18 cellular contexts compared by ENCODE assay signal in genomic region chr5:36367524-36367923, GRCh38.
A peak's percentile ranks its signal among the peaks of the same experiment; 100 is the strongest.
DNase-seq lines count a peak whose midpoint lies in the region; TF ChIP-seq lines count a peak whose summit lies in the region.
"Had no signal": no experiment of that assay in that cellular context is flagged by ENCODE, and none has a peak within 500 bp of the region (broad histone marks: within the 10 kb centered on the region; RNA-seq: fewer than 3 reads in every experiment).

No MANE protein-coding gene starts in this region.

- no peak overlapping the region for H3K27ac Mint-ChIP-seq in neural progenitor cell
- H3K27ac Mint-ChIP-seq: activated CD4-positive, alpha-beta memory T cell treated with anti-CD3 and anti-CD28 coated beads, Interleukin-2, amount 10 ng/mL, durations not matched to agents 7 days and 5 days; activated T-helper 1 cell treated with anti-CD3 and anti-CD28 coated beads, Interleukin-12 subunit alpha, Interleukin-12 subunit beta, Interleukin-2, Interleukin-4 antibody, amounts not matched to agents 30 ng/mL and 10 ng/mL and 1 ng/mL, durations not matched to agents 14 hours and 24 hours and 36 hours; CD4-positive, alpha-beta T cell; stimulated activated memory B cell treated with anti-CD40 and anti-IgM and Interleukin-4, amounts not matched to agents 10 μg/mL and 1 μg/mL and 100 μg/mL, for 72 hours had no signal

- peak; percentile 60 for DNase-seq in fibroblast of villous mesenchyme (ENCODE audit: low read depth)
- no peak for DNase-seq in smooth muscle cell (lab: John Stamatoyannopoulos, UW; ENCODE audit: unreplicated experiment)
- DNase-seq in HK-2 (ENCODE audit: unreplicated experiment), result no peak
- DNase-seq in neural progenitor cell (ENCODE audit: low spot score), result no peak
- no peak for DNase-seq in NCI-H187 (lab: John Stamatoyannopoulos, UW)
- no peak for DNase-seq in Karpas-422
- DNase-seq: activated CD4-positive, alpha-beta memory T cell treated with anti-CD3 and anti-CD28 coated beads, Interleukin-2, amount 10 ng/mL, durations not matched to agents 7 days and 5 days; amniotic stem cell; CD4-positive, alpha-beta T cell; KG1; lower lobe of right lung; NCI-H510A; SK-N-SH had no signal

- no peak overlapping the region for H3K9ac ChIP-seq in BLaER1 treated with 17β-estradiol and CSF1 and Interleukin-3, amounts not matched to agents 10 nM and 100 nM
- no peak overlapping the region for H3K9ac ChIP-seq in smooth muscle cell (ENCODE audit: low read depth)
- H3K9ac ChIP-seq in neural progenitor cell, result no peak overlapping the region
- H3K9ac ChIP-seq in Karpas-422 (ENCODE audit: low read length), result no peak overlapping the region
- H3K9ac ChIP-seq: SK-N-SH had no signal

- H3K27me3 ChIP-seq in BLaER1 treated with 17β-estradiol and CSF1 and Interleukin-3, amounts not matched to agents 10 nM and 100 nM, result no peaks in the 10 kb centered on the region
- H3K27me3 ChIP-seq in smooth muscle cell (ENCODE audit: low read depth) (no peaks in the 10 kb centered on the region), neural progenitor cell (no peaks in the 10 kb centered on the region), Karpas-422 (ENCODE audit: low read length) (no peaks in the 10 kb centered on the region)

- H3K9me2 ChIP-seq in Karpas-422 (replicated peaks; ENCODE audit: insufficient read depth, low read length), result no peaks in the 10 kb centered on the region
- H3K9me2 ChIP-seq: SK-N-SH had no signal

- no peaks in the 10 kb centered on the region for H3K36me3 Mint-ChIP-seq in neural progenitor cell
- H3K36me3 Mint-ChIP-seq: stimulated activated memory B cell treated with anti-CD40 and anti-IgM and Interleukin-4, amounts not matched to agents 10 μg/mL and 1 μg/mL and 100 μg/mL, for 72 hours had no signal

- H3K4me1 ChIP-seq in BLaER1 treated with 17β-estradiol and CSF1 and Interleukin-3, amounts not matched to agents 10 nM and 100 nM, result peaks cover 16 to 32% (median 22%) of the 10 kb centered on the region in 10 experiments
- H3K4me1 ChIP-seq in smooth muscle cell (ENCODE audit: low read depth), result no peaks in the 10 kb centered on the region
- H3K4me1 ChIP-seq in neural progenitor cell, result no peaks in the 10 kb centered on the region
- no peaks in the 10 kb centered on the region for H3K4me1 ChIP-seq in Karpas-422 (ENCODE audit: low read length)
- H3K4me1 ChIP-seq: lower lobe of right lung had no signal

- no peaks in the 10 kb centered on the region for H3K36me3 ChIP-seq in BLaER1 treated with 17β-estradiol and CSF1 and Interleukin-3, amounts not matched to agents 10 nM and 100 nM
- H3K36me3 ChIP-seq in smooth muscle cell (ENCODE audit: low read depth) (no peaks in the 10 kb centered on the region), neural progenitor cell (no peaks in the 10 kb centered on the region), Karpas-422 (ENCODE audit: insufficient read depth, low read length) (no peaks in the 10 kb centered on the region)
- H3K36me3 ChIP-seq: lower lobe of right lung had no signal

- peaks cover 5% of the 10 kb centered on the region for H3K27me3 Mint-ChIP-seq in neural progenitor cell (ENCODE audit: insufficient read depth, low read depth)
- H3K27me3 Mint-ChIP-seq: CD4-positive, alpha-beta T cell had no signal

- WGBS in smooth muscle cell (ENCODE audit: low lambda C conversion rate), result 42% methylated on average over 2 of the region's 2 CpGs

- H3K9me3 ChIP-seq in BLaER1 treated with 17β-estradiol and CSF1 and Interleukin-3, amounts not matched to agents 10 nM and 100 nM (replicated peaks in 1 of 11), result peaks cover 4 to 14% (median 6%) of the 10 kb centered on the region in 11 experiments; a peak in 13 of 22 replicates
- H3K9me3 ChIP-seq in smooth muscle cell (replicated peaks; ENCODE audit: low read depth), result no peaks in the 10 kb centered on the region
- H3K9me3 ChIP-seq in neural progenitor cell (ENCODE audit: low read depth), result no peaks in the 10 kb centered on the region
- H3K9me3 ChIP-seq in Karpas-422 (ENCODE audit: low read length), result no peaks in the 10 kb centered on the region
- H3K9me3 ChIP-seq: lower lobe of right lung, SK-N-SH had no signal

- H3K9me3 Mint-ChIP-seq in neural progenitor cell, result no peaks in the 10 kb centered on the region
- H3K9me3 Mint-ChIP-seq: activated CD4-positive, alpha-beta memory T cell treated with anti-CD3 and anti-CD28 coated beads, Interleukin-2, amount 10 ng/mL, durations not matched to agents 7 days and 5 days; CD4-positive, alpha-beta T cell; neural crest cell had no signal

- peak overlapping the region; percentile 34 for H2AFZ ChIP-seq in smooth muscle cell (ENCODE audit: low read depth)
- no peak overlapping the region for H2AFZ ChIP-seq in neural progenitor cell (replicated peaks)
- H2AFZ ChIP-seq in Karpas-422 (ENCODE audit: low read length), result no peak overlapping the region

- no peak overlapping the region for H3K27ac ChIP-seq in BLaER1 treated with 17β-estradiol and CSF1 and Interleukin-3, amounts not matched to agents 10 nM and 100 nM
- peak overlapping the region; percentile 83 for H3K27ac ChIP-seq in VCaP
- no peak overlapping the region for H3K27ac ChIP-seq in smooth muscle cell (ENCODE audit: low read depth)
- H3K27ac ChIP-seq in neural progenitor cell, result no peak overlapping the region
- no peak overlapping the region for H3K27ac ChIP-seq in Karpas-422 (ENCODE audit: low read length)
- H3K27ac ChIP-seq: lower lobe of right lung had no signal

- no peak overlapping the region for H3K4me3 Mint-ChIP-seq in neural progenitor cell
- H3K4me3 Mint-ChIP-seq: activated CD4-positive, alpha-beta memory T cell treated with anti-CD3 and anti-CD28 coated beads, Interleukin-2, amount 10 ng/mL, durations not matched to agents 7 days and 5 days; activated T-helper 1 cell treated with anti-CD3 and anti-CD28 coated beads, Interleukin-12 subunit alpha, Interleukin-12 subunit beta, Interleukin-2, Interleukin-4 antibody, amounts not matched to agents 30 ng/mL and 10 ng/mL and 1 ng/mL, durations not matched to agents 14 hours and 24 hours and 36 hours; CD4-positive, alpha-beta T cell; neural crest cell; stimulated activated memory B cell treated with anti-CD40 and anti-IgM and Interleukin-4, amounts not matched to agents 10 μg/mL and 1 μg/mL and 100 μg/mL, for 72 hours had no signal

- H3K4me3 ChIP-seq in BLaER1 treated with 17β-estradiol and CSF1 and Interleukin-3, amounts not matched to agents 10 nM and 100 nM, result no peak overlapping the region
- H3K4me3 ChIP-seq in fibroblast of villous mesenchyme (ENCODE audit: low read depth, low read length), result no peak overlapping the region
- H3K4me3 ChIP-seq in smooth muscle cell, result no peak overlapping the region
- no peak overlapping the region for H3K4me3 ChIP-seq in neural progenitor cell
- no peak overlapping the region for H3K4me3 ChIP-seq in Karpas-422 (ENCODE audit: low read length)
- H3K4me3 ChIP-seq: lower lobe of right lung had no signal

- no peak for TF ChIP-seq CTCF in VCaP (conservative IDR thresholded peaks at IDR 0.05)
- no peak for TF ChIP-seq CTCF in fibroblast of villous mesenchyme (IDR thresholded peaks at IDR 0.05; ENCODE audit: insufficient read depth, low read depth, low read length)
- no peak for TF ChIP-seq CTCF in smooth muscle cell (IDR thresholded peaks at IDR 0.05; ENCODE audit: borderline replicate concordance, insufficient read depth, poor library complexity, severe bottlenecking)
- no peak for TF ChIP-seq CTCF in neural progenitor cell (IDR thresholded peaks at IDR 0.05)

- H4K20me1 ChIP-seq in BLaER1 treated with 17β-estradiol and CSF1 and Interleukin-3, amounts not matched to agents 10 nM and 100 nM, result no peaks in the 10 kb centered on the region
- H4K20me1 ChIP-seq in smooth muscle cell (ENCODE audit: low read depth) (no peaks in the 10 kb centered on the region), neural progenitor cell (ENCODE audit: low read depth) (no peaks in the 10 kb centered on the region), Karpas-422 (ENCODE audit: insufficient read depth, low read depth, low read length) (no peaks in the 10 kb centered on the region)

- H3F3A ChIP-seq in smooth muscle cell (ENCODE audit: low read depth), result no peaks in the 10 kb centered on the region
- no peaks in the 10 kb centered on the region for H3F3A ChIP-seq in neural progenitor cell (ENCODE audit: low read depth)

- H3K4me1 Mint-ChIP-seq in neural progenitor cell, result peaks cover 3% of the 10 kb centered on the region
- H3K4me1 Mint-ChIP-seq: activated CD4-positive, alpha-beta memory T cell treated with anti-CD3 and anti-CD28 coated beads, Interleukin-2, amount 10 ng/mL, durations not matched to agents 7 days and 5 days; neural crest cell; stimulated activated memory B cell treated with anti-CD40 and anti-IgM and Interleukin-4, amounts not matched to agents 10 μg/mL and 1 μg/mL and 100 μg/mL, for 72 hours had no signal

- H3K79me2 ChIP-seq in smooth muscle cell (ENCODE audit: low read depth), result no peaks in the 10 kb centered on the region
- H3K79me2 ChIP-seq in neural progenitor cell (ENCODE audit: low read depth), result no peaks in the 10 kb centered on the region
- H3K79me2 ChIP-seq in Karpas-422 (ENCODE audit: low read length), result no peaks in the 10 kb centered on the region

- H3K4me2 ChIP-seq in BLaER1 treated with 17β-estradiol and CSF1 and Interleukin-3, amounts not matched to agents 10 nM and 100 nM, result peak overlapping the region in 10 of 11 experiments; percentile 3 to 43 (median 34); a peak in 18 of 22 replicates
- no peak overlapping the region for H3K4me2 ChIP-seq in smooth muscle cell
- no peak overlapping the region for H3K4me2 ChIP-seq in neural progenitor cell
- H3K4me2 ChIP-seq in Karpas-422 (ENCODE audit: low read depth, low read length, poor library complexity, severe bottlenecking), result no peak overlapping the region
- H3K4me2 ChIP-seq: SK-N-SH had no signal

Comparison
In these comparisons a context has a peak if more than half of its experiments do, and no peak if none do; other contexts are left out.
1. H3K4me2 ChIP-seq: peak in BLaER1 treated with 17β-estradiol and CSF1 and Interleukin-3, amounts not matched to agents 10 nM and 100 nM (10 of 11); none in smooth muscle cell (single experiment), neural progenitor cell (single experiment) and Karpas-422 (single experiment).